In the genomic region with DNA sequence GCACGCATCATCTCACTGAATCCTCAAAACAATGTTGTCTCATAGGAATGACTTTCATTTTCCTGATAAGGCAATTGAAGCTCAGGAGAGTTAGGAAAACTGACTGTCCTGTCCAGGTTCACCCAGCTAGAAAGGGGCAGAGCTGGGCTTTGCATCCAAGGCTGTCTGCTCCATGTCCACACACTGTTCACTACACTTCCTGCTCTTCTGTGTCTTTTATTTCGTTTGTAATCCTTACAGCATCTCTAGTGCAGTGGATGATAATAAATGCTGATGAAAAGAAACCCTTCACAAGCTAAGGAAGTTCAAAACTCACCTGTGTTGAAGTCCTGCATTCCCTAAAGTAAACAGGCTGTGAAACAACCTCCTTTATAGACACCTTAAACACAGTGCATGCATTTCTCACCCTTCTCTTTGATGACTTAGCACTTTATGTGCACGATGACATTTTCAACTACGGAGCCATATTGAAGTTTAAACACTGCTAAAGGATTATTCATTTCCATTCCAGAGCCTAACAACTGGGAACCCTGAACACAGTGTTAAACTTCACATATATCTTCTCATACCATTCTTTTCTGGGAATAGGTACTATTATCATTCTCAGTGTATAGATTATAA, we compare ENCODE assay signal across 8 cellular contexts. TPM values are rescaled to one million over a fixed set of nuclear protein-coding genes. Genes with fewer than 3 reads are reported as not detected.
"Had no signal": no experiment of that assay in that cellular context is flagged by ENCODE, and none has a peak within 500 bp of the region (broad histone marks: within the 10 kb centered on the region; RNA-seq: fewer than 3 reads in every experiment).

No MANE protein-coding gene starts in this region.

- FAIRE-seq: G401.6, GM12878, GM12891, GM12892, GM18507 had no signal

- H3K4me3 ChIP-seq: GM12878 had no signal

- DNase-seq: GDM1, GF-D8 had no signal

- ATAC-seq: GM12878 had no signal

RNA-seq across cellular contexts. Expression of a gene that starts 31.0 kb away (rescaled TPM):
- total RNA-seq: G401, GM12878 had no signal
- polyA plus RNA-seq: GM12878 had no signal
